In the genomic region with DNA sequence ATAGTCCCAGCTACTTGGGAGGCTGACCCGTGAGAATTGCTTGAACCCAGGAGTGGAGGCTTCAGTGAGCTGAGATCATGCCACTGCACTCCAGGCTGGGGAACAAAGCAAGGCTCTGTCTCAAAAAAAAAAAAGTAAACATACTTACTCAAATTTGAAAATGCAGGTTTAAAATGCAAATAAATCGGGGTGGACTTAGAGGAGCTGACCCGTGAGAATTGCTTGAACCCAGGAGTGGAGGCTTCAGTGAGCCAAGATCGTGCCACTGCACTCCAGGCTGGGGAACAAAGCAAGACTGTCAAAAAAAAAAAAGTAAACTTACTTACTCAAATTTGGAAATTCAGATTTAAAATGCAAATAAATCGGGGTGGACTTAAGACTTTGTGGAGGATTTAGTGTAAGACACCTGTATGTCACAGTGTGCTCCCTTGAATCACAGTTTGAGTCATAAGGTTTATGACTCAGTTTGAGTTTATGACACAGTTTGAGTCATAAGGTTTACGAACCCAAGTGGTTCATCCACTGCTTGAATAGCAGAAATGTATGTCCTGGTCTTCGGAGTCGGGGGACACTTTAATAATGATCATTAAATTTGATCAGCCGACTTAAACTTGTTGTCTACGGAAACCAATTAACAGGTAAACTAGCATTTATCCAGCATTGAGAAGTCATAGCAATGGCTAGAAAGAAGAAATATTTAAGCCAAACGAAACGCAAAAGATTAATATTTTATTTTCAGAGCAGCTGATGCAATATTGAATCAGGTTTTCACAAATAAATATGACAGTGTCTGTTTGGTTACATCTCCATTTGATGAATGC, we compare ENCODE assay signal across 9 cellular contexts. TPM values are rescaled to one million over a fixed set of nuclear protein-coding genes. Genes with fewer than 3 reads are reported as not detected.
DNase-seq lines count a peak whose midpoint lies in the region; ATAC-seq and TF ChIP-seq lines count a peak whose summit lies in the region.
"Had no signal": no experiment of that assay in that cellular context is flagged by ENCODE, and none has a peak within 500 bp of the region (broad histone marks: within the 10 kb centered on the region; RNA-seq: fewer than 3 reads in every experiment).

No MANE protein-coding gene starts in this region.

- peaks cover 15% of the 10 kb centered on the region for H3K36me3 ChIP-seq in CD8-positive, alpha-beta T cell (ENCODE audit: insufficient read depth, low read length)
- peaks cover 21% of the 10 kb centered on the region for H3K36me3 ChIP-seq in lower lobe of right lung

- H3K4me3 ChIP-seq in CD8-positive, alpha-beta T cell (ENCODE audit: low read depth, low read length): no peak overlapping the region
- no peak overlapping the region for H3K4me3 ChIP-seq in lower lobe of right lung

- ATAC-seq in CD8-positive, alpha-beta T cell: no peak
- ATAC-seq in GM19328 (IDR thresholded peaks at IDR 0.05; ENCODE audit: unreplicated experiment): peak; percentile 82
- peak; percentile 90 for ATAC-seq in HG03159 (IDR thresholded peaks at IDR 0.05; ENCODE audit: unreplicated experiment)
- peak; percentile 98 for ATAC-seq in stimulated activated naive CD8-positive, alpha-beta T cell treated with anti-CD3 and anti-CD28 coated beads, Interleukin-15, Interleukin-2, amounts not matched to agents 100 U/mL and 50 U/mL, for 24 hours
- no peak for ATAC-seq in effector memory CD8-positive, alpha-beta T cell (replicated peaks)
- ATAC-seq in lower lobe of right lung: no peak

- no peak overlapping the region for H3K4me3 Mint-ChIP-seq in CD8-positive, alpha-beta T cell
- H3K4me3 Mint-ChIP-seq in activated naive CD8-positive, alpha-beta T cell: peak overlapping the region; percentile 54
- no peak overlapping the region for H3K4me3 Mint-ChIP-seq in effector memory CD8-positive, alpha-beta T cell

- intact Hi-C loops in CD8-positive, alpha-beta T cell (cut with DNase I, micrococcal nuclease): no loop called here
- intact Hi-C loops in lower lobe of right lung (cut with DNase I): no loop called here

- H3K4me1 ChIP-seq in CD8-positive, alpha-beta T cell (ENCODE audit: insufficient read depth, low read length): no peaks in the 10 kb centered on the region
- peaks cover 9% of the 10 kb centered on the region for H3K4me1 ChIP-seq in lower lobe of right lung

- H3K27ac Mint-ChIP-seq in CD8-positive, alpha-beta T cell: peak overlapping the region; percentile 14
- H3K27ac Mint-ChIP-seq in activated naive CD8-positive, alpha-beta T cell: peak overlapping the region; percentile 76
- H3K27ac Mint-ChIP-seq in effector memory CD8-positive, alpha-beta T cell: peak overlapping the region in 1 of 2 donors; percentile 65

- no peak overlapping the region for H3K27ac ChIP-seq in CD8-positive, alpha-beta T cell (ENCODE audit: low read depth, low read length)
- H3K27ac ChIP-seq in lower lobe of right lung: no peak overlapping the region

- DNase-seq in CD8-positive, alpha-beta T cell: no peak
- DNase-seq in stimulated activated naive CD8-positive, alpha-beta T cell treated with anti-CD3 and anti-CD28 coated beads, Interleukin-15, Interleukin-2, amounts not matched to agents 100 U/mL and 50 U/mL, for 24 hours: no peak
- no peak for DNase-seq in effector memory CD8-positive, alpha-beta T cell
- DNase-seq in lower lobe of right lung: no peak
- DNase-seq in NCI-H748 (lab: John Stamatoyannopoulos, UW; ENCODE audit: unreplicated experiment): no peak

- H3K27me3 Mint-ChIP-seq in CD8-positive, alpha-beta T cell (ENCODE audit: low read depth): no peaks in the 10 kb centered on the region
- H3K27me3 Mint-ChIP-seq in activated naive CD8-positive, alpha-beta T cell: no peaks in the 10 kb centered on the region
- no peaks in the 10 kb centered on the region for H3K27me3 Mint-ChIP-seq in effector memory CD8-positive, alpha-beta T cell

- no peak for TF ChIP-seq CTCF in CD8-positive, alpha-beta T cell (IDR thresholded peaks at IDR 0.05)
- no peak for TF ChIP-seq CTCF in lower lobe of right lung (IDR thresholded peaks at IDR 0.05)

- H3K36me3 Mint-ChIP-seq in CD8-positive, alpha-beta T cell: peaks cover 30% of the 10 kb centered on the region
- H3K36me3 Mint-ChIP-seq in activated naive CD8-positive, alpha-beta T cell: no peaks in the 10 kb centered on the region
- H3K36me3 Mint-ChIP-seq in effector memory CD8-positive, alpha-beta T cell (ENCODE audit: insufficient read depth): peaks cover 34% of the 10 kb centered on the region

- POLR2A ChIA-PET in CD8-positive, alpha-beta T cell (lab: Charles Lee): no interaction called here

- no peaks in the 10 kb centered on the region for H3K4me1 Mint-ChIP-seq in CD8-positive, alpha-beta T cell (ENCODE audit: low read depth)
- H3K4me1 Mint-ChIP-seq in activated naive CD8-positive, alpha-beta T cell (ENCODE audit: low read depth): peaks cover 16% of the 10 kb centered on the region
- H3K4me1 Mint-ChIP-seq in effector memory CD8-positive, alpha-beta T cell (ENCODE audit: low read depth in 2 of 2): no peaks in the 10 kb centered on the region

- no peaks in the 10 kb centered on the region for H3K9me3 ChIP-seq in CD8-positive, alpha-beta T cell (ENCODE audit: low read length)
- no peaks in the 10 kb centered on the region for H3K9me3 ChIP-seq in lower lobe of right lung

- CTCF ChIA-PET in CD8-positive, alpha-beta T cell (lab: Charles Lee): no interaction called here

- H3K9me3 Mint-ChIP-seq in CD8-positive, alpha-beta T cell: no peaks in the 10 kb centered on the region
- H3K9me3 Mint-ChIP-seq in activated naive CD8-positive, alpha-beta T cell (ENCODE audit: low read depth): no peaks in the 10 kb centered on the region
- H3K9me3 Mint-ChIP-seq in effector memory CD8-positive, alpha-beta T cell: no peaks in the 10 kb centered on the region

- no peaks in the 10 kb centered on the region for H3K27me3 ChIP-seq in CD8-positive, alpha-beta T cell (ENCODE audit: insufficient read depth, low read length)
- H3K27me3 ChIP-seq in lower lobe of right lung (ENCODE audit: low read depth): no peaks in the 10 kb centered on the region

RNA-seq across cellular contexts. Expression of gene MRPS10, which starts 6.8 kb away (rescaled TPM):
- total RNA-seq in CD8-positive, alpha-beta T cell: 10 to 100 TPM; 17.0 to 17.4 TPM
- total RNA-seq in lower lobe of right lung: 23.6 TPM

RNA-seq across cellular contexts. Expression of gene GUCA1B, which starts 29.7 kb away (rescaled TPM):
- total RNA-seq in CD8-positive, alpha-beta T cell: 1 to 10 TPM; 1.2 to 2.2 TPM
- total RNA-seq in lower lobe of right lung: 0.80 TPM

RNA-seq across cellular contexts. Expression of gene GUCA1A, which starts 51.3 kb away (rescaled TPM):
- total RNA-seq in CD8-positive, alpha-beta T cell: not detected
- not detected for total RNA-seq in lower lobe of right lung
- total RNA-seq: lung microvascular endothelial cell had no signal

Comparison
In these comparisons a context has a peak if more than half of its experiments do, and no peak if none do; other contexts are left out.
1. ATAC-seq: peak in GM19328 (single experiment), HG03159 (single experiment) and stimulated activated naive CD8-positive, alpha-beta T cell treated with anti-CD3 and anti-CD28 coated beads, Interleukin-15, Interleukin-2, amounts not matched to agents 100 U/mL and 50 U/mL, for 24 hours (single experiment); none in CD8-positive, alpha-beta T cell (single experiment), effector memory CD8-positive, alpha-beta T cell (single experiment) and lower lobe of right lung (0 of 2).